Comparison of ENCODE assay signal across 8 cellular contexts in genomic region chr20:11204926-11205768, GRCh38.
DNase-seq lines count a peak whose midpoint lies in the region; ATAC-seq and TF ChIP-seq lines count a peak whose summit lies in the region.

No MANE protein-coding gene starts in this region.

- TF ChIP-seq CTCF in right atrium auricular region (IDR thresholded peaks at IDR 0.05) (peak; percentile 54 to 83), smooth muscle cell (IDR thresholded peaks at IDR 0.05; ENCODE audit: borderline replicate concordance, insufficient read depth, poor library complexity, severe bottlenecking) (peak; percentile 83)

- CTCF ChIA-PET in activated naive CD4-positive, alpha-beta T cell treated with anti-CD3 and anti-CD28 coated beads, Interleukin-2, amount 10 ng/mL, durations not matched to agents 7 days and 5 days (lab: Charles Lee): interaction anchor here (0.6 to 1.0 kb wide), 5 partner anchors 16 to 485 kb away, joined by 3 read pairs; no protein-coding TSS in a partner anchor

- no peak overlapping the region for H3K27ac ChIP-seq in right atrium auricular region
- peak overlapping the region; percentile 85 for H3K27ac ChIP-seq in smooth muscle cell (ENCODE audit: low read depth)

- WGBS in smooth muscle cell (ENCODE audit: low lambda C conversion rate): 19% methylated on average over 4 of the region's 4 CpGs

- ATAC-seq in GM19025 (IDR thresholded peaks at IDR 0.05; ENCODE audit: low read depth, unreplicated experiment): peak; percentile 82
- peak; percentile 91 for ATAC-seq in HG03159 (IDR thresholded peaks at IDR 0.05; ENCODE audit: unreplicated experiment)

- peaks cover 23% of the 10 kb centered on the region for H3F3A ChIP-seq in smooth muscle cell (ENCODE audit: low read depth)

- H3K4me2 ChIP-seq in smooth muscle cell: peak overlapping the region; percentile 14

- H3K27me3 ChIP-seq in right atrium auricular region: no peaks in the 10 kb centered on the region
- no peaks in the 10 kb centered on the region for H3K27me3 ChIP-seq in smooth muscle cell (ENCODE audit: low read depth)

- H3K9ac ChIP-seq in smooth muscle cell (ENCODE audit: low read depth): no peak overlapping the region

- no peaks in the 10 kb centered on the region for H3K9me3 Mint-ChIP-seq in activated naive CD4-positive, alpha-beta T cell treated with anti-CD3 and anti-CD28 coated beads, Interleukin-2, amount 10 ng/mL, durations not matched to agents 7 days and 5 days

- no peak overlapping the region for H3K27ac Mint-ChIP-seq in activated naive CD4-positive, alpha-beta T cell treated with anti-CD3 and anti-CD28 coated beads, Interleukin-2, amount 10 ng/mL, durations not matched to agents 7 days and 5 days

- H3K9me3 ChIP-seq in right atrium auricular region (no peaks in the 10 kb centered on the region), smooth muscle cell (replicated peaks; ENCODE audit: low read depth) (no peaks in the 10 kb centered on the region)

- H3K36me3 Mint-ChIP-seq in activated naive CD4-positive, alpha-beta T cell treated with anti-CD3 and anti-CD28 coated beads, Interleukin-2, amount 10 ng/mL, durations not matched to agents 7 days and 5 days: no peaks in the 10 kb centered on the region

- peak; percentile 55 for DNase-seq in DMS153 treated with DMSO at 0.1 percent for 48 hours (lab: John Stamatoyannopoulos, UW; ENCODE audit: unreplicated experiment)
- peak; percentile 10 for DNase-seq in NCI-H446 treated with DMSO at 0.1 percent for 48 hours (lab: John Stamatoyannopoulos, UW)
- DNase-seq in activated naive CD4-positive, alpha-beta T cell treated with anti-CD3 and anti-CD28 coated beads, Interleukin-2, amount 10 ng/mL, durations not matched to agents 7 days and 5 days: peak; percentile 22
- DNase-seq in right atrium auricular region (ENCODE audit: low spot score): peak; percentile 71
- DNase-seq in smooth muscle cell (lab: John Stamatoyannopoulos, UW; ENCODE audit: unreplicated experiment): no peak
- DNase-seq in cerebellar nuclear complex (lab: John Stamatoyannopoulos, UW): no peak

- H3K27me3 Mint-ChIP-seq in activated naive CD4-positive, alpha-beta T cell treated with anti-CD3 and anti-CD28 coated beads, Interleukin-2, amount 10 ng/mL, durations not matched to agents 7 days and 5 days: no peaks in the 10 kb centered on the region

- no peaks in the 10 kb centered on the region for H4K20me1 ChIP-seq in smooth muscle cell (ENCODE audit: low read depth)

- no peak overlapping the region for H3K4me3 ChIP-seq in right atrium auricular region
- H3K4me3 ChIP-seq in smooth muscle cell: no peak overlapping the region

- H3K36me3 ChIP-seq in right atrium auricular region (no peaks in the 10 kb centered on the region), smooth muscle cell (ENCODE audit: low read depth) (no peaks in the 10 kb centered on the region)

- H2AFZ ChIP-seq in smooth muscle cell (ENCODE audit: low read depth): peak overlapping the region; percentile 1

- no peaks in the 10 kb centered on the region for H3K79me2 ChIP-seq in smooth muscle cell (ENCODE audit: low read depth)

- H3K4me1 Mint-ChIP-seq in activated naive CD4-positive, alpha-beta T cell treated with anti-CD3 and anti-CD28 coated beads, Interleukin-2, amount 10 ng/mL, durations not matched to agents 7 days and 5 days: no peaks in the 10 kb centered on the region

- H3K4me3 Mint-ChIP-seq in activated naive CD4-positive, alpha-beta T cell treated with anti-CD3 and anti-CD28 coated beads, Interleukin-2, amount 10 ng/mL, durations not matched to agents 7 days and 5 days: no peak overlapping the region

- H3K4me1 ChIP-seq in right atrium auricular region (peaks cover 0 to 12% of the 10 kb centered on the region in 2 donors), smooth muscle cell (ENCODE audit: low read depth) (no peaks in the 10 kb centered on the region)

Comparison
In these comparisons a context has a peak if more than half of its experiments do, and no peak if none do; other contexts are left out.
1. DNase-seq: peak in DMS153 treated with DMSO at 0.1 percent for 48 hours (single experiment), NCI-H446 treated with DMSO at 0.1 percent for 48 hours (single experiment), activated naive CD4-positive, alpha-beta T cell treated with anti-CD3 and anti-CD28 coated beads, Interleukin-2, amount 10 ng/mL, durations not matched to agents 7 days and 5 days (single experiment) and right atrium auricular region (single experiment); none in smooth muscle cell (single experiment) and cerebellar nuclear complex (0 of 2).